In genomic region chr10:85537561-85537960, GRCh38 we compare ENCODE assay signal across 27 cellular contexts.
"Had no signal": no experiment of that assay in that cellular context is flagged by ENCODE, and none has a peak within 500 bp of the region (broad histone marks: within the 10 kb centered on the region; RNA-seq: fewer than 3 reads in every experiment).

No MANE protein-coding gene starts in this region.

- H3K27me3 ChIP-seq: adrenal gland, ascending aorta had no signal

- H3K36me3 ChIP-seq: adrenal gland, ascending aorta had no signal

- FAIRE-seq: TTC549 had no signal

- H3K9me3 ChIP-seq: adrenal gland, ascending aorta had no signal

- DNase-seq: activated B cell treated with CpG ODN at 0.5 μM for 24 hours; activated CD4-positive, alpha-beta memory T cell treated with anti-CD3 and anti-CD28 coated beads for 36 hours; activated CD4-positive, alpha-beta T cell treated with anti-CD3 and anti-CD28 coated beads for 4 hours; activated CD4-positive, alpha-beta T cell treated with anti-CD3 and anti-CD28 coated beads, Interleukin-2, amount 10 ng/mL, durations not matched to agents 24 days and 14 days; activated CD4-positive, alpha-beta T cell treated with anti-CD3 and anti-CD28 coated beads, Interleukin-2, amount 50 U/mL, for 1 hour; activated CD4-positive, alpha-beta T cell treated with anti-CD3 and anti-CD28 coated beads, Interleukin-2, amount 50 U/mL, for 4 hours; activated CD4-positive, CD25-positive, alpha-beta regulatory T cell treated with anti-CD3 and anti-CD28 coated beads, Interleukin-2, amount 50 U/mL, for 72 hours; activated CD8-positive, alpha-beta memory T cell treated with anti-CD3 and anti-CD28 coated beads, Interleukin-2, amount 50 U/mL, for 4 hours; activated CD8-positive, alpha-beta T cell treated with anti-CD3 and anti-CD28 coated beads for 36 hours; activated effector memory CD4-positive, alpha-beta T cell treated with anti-CD3 and anti-CD28 coated beads, Interleukin-2, amount 50 U/mL, for 16 hours; activated gamma-delta T cell treated with Interleukin-2 at 50 U/mL for 16 hours; activated naive CD4-positive, alpha-beta T cell; activated naive CD4-positive, alpha-beta T cell treated with anti-CD3 and anti-CD28 coated beads for 36 hours; activated naive CD4-positive, alpha-beta T cell treated with anti-CD3 and anti-CD28 coated beads, Interleukin-2, amount 50 U/mL, for 16 hours; activated naive CD8-positive, alpha-beta T cell treated with anti-CD3 and anti-CD28 coated beads for 36 hours; activated T-cell treated with anti-CD3 and anti-CD28 coated beads for 4 hours; activated T-cell treated with anti-CD3 and anti-CD28 coated beads, Interleukin-2, amount 50 U/mL, for 1 hour; activated T-cell treated with anti-CD3 and anti-CD28 coated beads, Interleukin-2, amount 50 U/mL, for 4 hours; activated T-cell treated with anti-CD3 and anti-CD28 coated beads, Interleukin-2, amount 50 U/mL, for 72 hours; adrenal gland; amniotic stem cell; central memory CD4-positive, alpha-beta T cell; T-helper 2 cell; T-helper 9 cell had no signal

- H3K4me1 ChIP-seq: ascending aorta had no signal

- H3K4me3 ChIP-seq: adrenal gland, ascending aorta had no signal

- H3K27ac ChIP-seq: adrenal gland, ascending aorta, VCaP had no signal
